In the genomic region with DNA sequence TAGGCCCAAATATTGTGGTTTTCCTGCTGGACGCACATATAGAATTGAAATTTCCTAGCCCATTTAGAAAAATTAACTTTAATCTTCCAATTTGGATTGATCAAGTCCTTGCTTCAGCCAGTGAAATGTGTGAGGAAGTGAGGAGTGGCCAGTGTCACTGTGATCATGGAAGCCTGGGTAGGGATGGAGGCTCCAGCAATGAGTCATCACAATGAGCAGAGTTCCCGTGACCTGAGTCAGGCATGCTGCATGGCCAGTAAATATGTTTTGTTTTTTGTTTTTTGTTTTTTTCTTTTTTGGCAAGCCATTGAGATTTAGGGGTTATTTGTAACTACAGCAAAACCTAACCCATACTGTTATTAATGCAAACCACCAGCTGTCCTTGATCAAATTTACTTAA, we compare ENCODE assay signal across 14 cellular contexts. TPM values are rescaled to one million over a fixed set of nuclear protein-coding genes. Genes with fewer than 3 reads are reported as not detected.
DNase-seq lines count a peak whose midpoint lies in the region; ATAC-seq, FAIRE-seq and TF ChIP-seq lines count a peak whose summit lies in the region.
"Had no signal": no experiment of that assay in that cellular context is flagged by ENCODE, and none has a peak within 500 bp of the region (broad histone marks: within the 10 kb centered on the region; RNA-seq: fewer than 3 reads in every experiment).

No MANE protein-coding gene starts in this region.

- TF ChIP-seq CTCF in MCF 10A (IDR thresholded peaks at IDR 0.05; ENCODE audit: unreplicated experiment) (no peak), breast epithelium (IDR thresholded peaks at IDR 0.05) (no peak), neural progenitor cell (IDR thresholded peaks at IDR 0.05) (no peak)

- no peak for ATAC-seq in HG02981 (IDR thresholded peaks at IDR 0.05; ENCODE audit: unreplicated experiment)
- ATAC-seq: activated T-cell treated with anti-CD3 and anti-CD28 coated beads, Interleukin-2, amount 50 U/mL, for 4 hours had no signal

- no TSS peak for BruUV-seq in MCF 10A (replicated peaks; lab: Mats Ljungman, UMichigan)

- no peak overlapping the region for H3K4me3 Mint-ChIP-seq in MCF 10A (ENCODE audit: unreplicated experiment)
- no peak overlapping the region for H3K4me3 Mint-ChIP-seq in neural progenitor cell
- H3K4me3 Mint-ChIP-seq: activated T-cell treated with anti-CD3 and anti-CD28 coated beads, Interleukin-2, amount 50 U/mL, for 4 hours had no signal

- H3K4me1 ChIP-seq in breast epithelium: no peaks in the 10 kb centered on the region
- H3K4me1 ChIP-seq in neural progenitor cell: no peaks in the 10 kb centered on the region
- H3K4me1 ChIP-seq: parathyroid adenoma, stomach had no signal

- H3K27me3 ChIP-seq in breast epithelium: peaks cover 0 to 5% of the 10 kb centered on the region in 2 donors
- H3K27me3 ChIP-seq in neural progenitor cell: no peaks in the 10 kb centered on the region
- H3K27me3 ChIP-seq: cardiac muscle cell, stomach had no signal

- H3K4me3 ChIP-seq in breast epithelium (no peak overlapping the region), neural progenitor cell (no peak overlapping the region)
- H3K4me3 ChIP-seq: cardiac muscle cell, stomach had no signal

- H3K9me3 ChIP-seq in breast epithelium (peaks cover 0 to 11% of the 10 kb centered on the region in 2 donors), neural progenitor cell (ENCODE audit: low read depth) (peaks cover 3% of the 10 kb centered on the region)

- no peaks in the 10 kb centered on the region for H3K79me2 ChIP-seq in neural progenitor cell (ENCODE audit: low read depth)
- H3K79me2 ChIP-seq: parathyroid adenoma had no signal

- intact Hi-C loops in MCF 10A (cut with micrococcal nuclease) (no loop called here), breast epithelium (cut with DNase I; ENCODE audit: low total_unique reads) (no loop called here)

- FAIRE-seq in GM12891 (lab: Jason Lieb, UNC): no peak

- H3K27ac ChIP-seq in breast epithelium (no peak overlapping the region), neural progenitor cell (no peak overlapping the region)
- H3K27ac ChIP-seq: cardiac muscle cell, parathyroid adenoma, stomach had no signal

- H3K36me3 ChIP-seq in breast epithelium (no peaks in the 10 kb centered on the region), neural progenitor cell (no peaks in the 10 kb centered on the region)
- H3K36me3 ChIP-seq: cardiac muscle cell, stomach had no signal

- no peak overlapping the region for H3K4me2 ChIP-seq in neural progenitor cell

- H3F3A ChIP-seq in neural progenitor cell (ENCODE audit: low read depth): no peaks in the 10 kb centered on the region

- no peak overlapping the region for H2AFZ ChIP-seq in neural progenitor cell (replicated peaks)
- H2AFZ ChIP-seq: parathyroid adenoma had no signal

- no peak overlapping the region for H3K9ac ChIP-seq in neural progenitor cell
- H3K9ac ChIP-seq: parathyroid adenoma had no signal

- POLR2A ChIA-PET in MCF 10A (lab: Yijun Ruan, JAX): interaction anchor here (0.6 to 2.5 kb wide), 4 partner anchors 9 to 403 kb away, joined by 3 to 6 read pairs (median 3); a partner anchor contains a TSS

- H4K20me1 ChIP-seq in neural progenitor cell (ENCODE audit: low read depth): no peaks in the 10 kb centered on the region

- H3K9me3 Mint-ChIP-seq in MCF 10A (ENCODE audit: unreplicated experiment) (peaks cover 14% of the 10 kb centered on the region), neural progenitor cell (peaks cover 7% of the 10 kb centered on the region)

- TF ChIP-seq POLR2A in breast epithelium (IDR thresholded peaks at IDR 0.05) (no peak), GM12891 (IDR thresholded peaks at IDR 0.05; ENCODE audit: low read depth, low read length) (no peak)

- no peaks in the 10 kb centered on the region for H3K4me1 Mint-ChIP-seq in MCF 10A (ENCODE audit: insufficient read depth, unreplicated experiment)
- no peaks in the 10 kb centered on the region for H3K4me1 Mint-ChIP-seq in neural progenitor cell

- H3K36me3 Mint-ChIP-seq in MCF 10A (ENCODE audit: insufficient read depth, unreplicated experiment): no peaks in the 10 kb centered on the region
- H3K36me3 Mint-ChIP-seq in neural progenitor cell: no peaks in the 10 kb centered on the region

- H3K27me3 Mint-ChIP-seq in MCF 10A (ENCODE audit: insufficient read depth, unreplicated experiment) (no peaks in the 10 kb centered on the region), neural progenitor cell (ENCODE audit: insufficient read depth, low read depth) (no peaks in the 10 kb centered on the region)

- peak overlapping the region; percentile 39 for H3K27ac Mint-ChIP-seq in MCF 10A (ENCODE audit: low read depth, unreplicated experiment)
- no peak overlapping the region for H3K27ac Mint-ChIP-seq in neural progenitor cell

- CTCF ChIA-PET in MCF 10A (lab: Yijun Ruan, JAX): interaction anchor here (0.6 to 1.2 kb wide), 4 partner anchors 142 to 1403 kb away, joined by 3 to 5 read pairs (median 3); no protein-coding TSS in a partner anchor

- DNase-seq in MCF 10A (ENCODE audit: unreplicated experiment) (peak; percentile 53), breast epithelium (ENCODE audit: low spot score in 2 of 2) (no peak), SW480 (ENCODE audit: low spot score) (peak; percentile 58), fibroblast of peridontal ligament (ENCODE audit: extremely low read depth) (peak; percentile 6), neural progenitor cell (ENCODE audit: low spot score) (no peak), GM12891 (ENCODE audit: insufficient read length, low spot score) (no peak), mucosa of gallbladder (ENCODE audit: low spot score) (no peak)
- DNase-seq: activated CD4-positive, CD25-positive, alpha-beta regulatory T cell; activated T-cell treated with anti-CD3 and anti-CD28 coated beads, Interleukin-2, amount 50 U/mL, for 4 hours; stimulated activated CD4-positive, alpha-beta T cell treated with anti-CD3 and anti-CD28 coated beads, Interleukin-2, amount 100 ng/mL, for 24 hours; stomach had no signal

TF ChIP-seq in GM12891, 5 proteins besides CTCF, POLR2A, EP300 and RAD21:
- TF ChIP-seq PAX5 (IDR thresholded peaks at IDR 0.05; ENCODE audit: insufficient read depth, low read length, severe bottlenecking) (no peak), POLR2AphosphoS5 (IDR thresholded peaks at IDR 0.05; ENCODE audit: low read depth, low read length) (no peak), TAF1 (IDR thresholded peaks at IDR 0.05; ENCODE audit: low read depth, low read length) (no peak), POU2F2 (IDR thresholded peaks at IDR 0.05; ENCODE audit: low read depth, low read length) (no peak), SPI1 (IDR thresholded peaks at IDR 0.05; ENCODE audit: low read depth, low read length) (no peak)
TF ChIP-seq in GM12891: peak in this region for 0.

RNA-seq across cellular contexts. Expression of a gene that starts 52.1 kb away (rescaled TPM):
- total RNA-seq in MCF 10A (2022) (29.9 and 40.2 TPM in 2 replicates), breast epithelium (10 to 100 TPM; 61.0 to 72.0 (median 61.8) TPM), neural progenitor cell (ENCODE audit: low replicate concordance) (14.5 and 22.2 TPM in 2 replicates), mucosa of gallbladder (55.4 TPM)
- polyA plus RNA-seq in GM12891 (2012; ENCODE audit: low read depth, missing spikeins): 28.3 TPM

Comparison
In these comparisons a context has a peak if more than half of its experiments do, and no peak if none do; other contexts are left out.
1. DNase-seq: peak in MCF 10A (single experiment), SW480 (single experiment) and fibroblast of peridontal ligament (single experiment); none in breast epithelium (0 of 2), neural progenitor cell (single experiment), GM12891 (single experiment) and mucosa of gallbladder (single experiment).